Comparison of ENCODE assay signal across 9 cellular contexts in genomic region chr7:106484562-106484961, GRCh38.
A peak's percentile ranks its signal among the peaks of the same experiment; 100 is the strongest.
DNase-seq lines count a peak whose midpoint lies in the region; ATAC-seq and TF ChIP-seq lines count a peak whose summit lies in the region.
"Had no signal": no experiment of that assay in that cellular context is flagged by ENCODE, and none has a peak within 500 bp of the region (broad histone marks: within the 10 kb centered on the region; RNA-seq: fewer than 3 reads in every experiment).

No MANE protein-coding gene starts in this region.

- ATAC-seq in foreskin keratinocyte = peak; percentile 31

- peak overlapping the region; percentile 20 for H3K4me3 Mint-ChIP-seq in activated T-cell treated with anti-CD3 and anti-CD28 coated beads, Interleukin-2, amount 50 U/mL, for 24 hours

- H3K27me3 ChIP-seq in foreskin keratinocyte (no peaks in the 10 kb centered on the region), suprapubic skin (no peaks in the 10 kb centered on the region)

- POLR2A ChIA-PET in RWPE1 (lab: Yijun Ruan, JAX; ENCODE audit: low non-redundant PET) = no interaction called here

- DNase-seq in activated T-cell treated with anti-CD3 and anti-CD28 coated beads, Interleukin-2, amount 50 U/mL, for 24 hours = no peak
- DNase-seq in activated T-cell treated with anti-CD3 and anti-CD28 coated beads, Interleukin-2, amount 50 U/mL, for 1 hour = no peak
- DNase-seq in RPMI7951 (ENCODE audit: low read depth) = peak; percentile 50
- no peak for DNase-seq in foreskin keratinocyte
- peak in 1 of 2 donors; percentile 65 for DNase-seq in suprapubic skin (ENCODE audit: low spot score in 2 of 2)
- no peak for DNase-seq in RWPE1 (ENCODE audit: low spot score)
- no peak for DNase-seq in OCI-M2 (lab: John Stamatoyannopoulos, UW; ENCODE audit: unreplicated experiment)
- no peak for DNase-seq in NCI-H2029 treated with DMSO at 0.1 percent for 48 hours (lab: John Stamatoyannopoulos, UW)

- H3K27ac ChIP-seq in foreskin keratinocyte (peak overlapping the region; percentile 83), suprapubic skin (peak overlapping the region; percentile 80), RWPE1 (no peak overlapping the region)
- H3K27ac ChIP-seq: C4-2B had no signal

- CTCF ChIA-PET in RWPE1 (lab: Yijun Ruan, JAX) = interaction anchor here (1.0 kb wide), 1 partner anchor 308 kb away, joined by 5 read pairs; no protein-coding TSS in a partner anchor

- H3K4me3 ChIP-seq in suprapubic skin = no peak overlapping the region

- TF ChIP-seq POLR2A in suprapubic skin (IDR thresholded peaks at IDR 0.05) = no peak

- H3K4me1 ChIP-seq in foreskin keratinocyte = peaks cover 23% of the 10 kb centered on the region
- H3K4me1 ChIP-seq in suprapubic skin = peaks cover 13% of the 10 kb centered on the region

- no peaks in the 10 kb centered on the region for H3K36me3 ChIP-seq in suprapubic skin

- 32% methylated on average over 1 of the region's 1 CpG for WGBS in suprapubic skin

- H3K27ac Mint-ChIP-seq in activated T-cell treated with anti-CD3 and anti-CD28 coated beads, Interleukin-2, amount 50 U/mL, for 24 hours = peak overlapping the region; percentile 96

- H3K36me3 Mint-ChIP-seq in activated T-cell treated with anti-CD3 and anti-CD28 coated beads, Interleukin-2, amount 50 U/mL, for 24 hours (ENCODE audit: low read depth) = peaks cover 5% of the 10 kb centered on the region

- peaks cover 70% of the 10 kb centered on the region for H3K4me1 Mint-ChIP-seq in activated T-cell treated with anti-CD3 and anti-CD28 coated beads, Interleukin-2, amount 50 U/mL, for 24 hours (ENCODE audit: low read depth)

- no peaks in the 10 kb centered on the region for H3K9me3 Mint-ChIP-seq in activated T-cell treated with anti-CD3 and anti-CD28 coated beads, Interleukin-2, amount 50 U/mL, for 24 hours

- H3K27me3 Mint-ChIP-seq in activated T-cell treated with anti-CD3 and anti-CD28 coated beads, Interleukin-2, amount 50 U/mL, for 24 hours = peaks cover 2% of the 10 kb centered on the region

- TF ChIP-seq CTCF in foreskin keratinocyte (conservative IDR thresholded peaks at IDR 0.05) (no peak), suprapubic skin (IDR thresholded peaks at IDR 0.05) (no peak), RWPE1 (conservative IDR thresholded peaks at IDR 0.05; ENCODE audit: low read depth) (no peak)

- TF ChIP-seq EP300 in suprapubic skin (IDR thresholded peaks at IDR 0.05) = no peak

- H3K9me3 ChIP-seq in suprapubic skin = no peaks in the 10 kb centered on the region
